Comparison of ENCODE assay signal across 1 cellular context in genomic region chr14:103651585-103651984, GRCh38.
TF ChIP-seq lines count a peak whose summit lies in the region.

No MANE protein-coding gene starts in this region.

TF ChIP-seq in GM23338, 12 proteins besides CTCF, POLR2A, EP300 and RAD21 (continued from another document):
- TF ChIP-seq ZNF462 (CRISPR knock-in tag; IDR thresholded peaks at IDR 0.05) (no peak), EZH2phosphoT487 (IDR thresholded peaks at IDR 0.05; ENCODE audit: unreplicated experiment) (no peak)
